Comparison of ENCODE assay signal across 10 cellular contexts in the genomic region with DNA sequence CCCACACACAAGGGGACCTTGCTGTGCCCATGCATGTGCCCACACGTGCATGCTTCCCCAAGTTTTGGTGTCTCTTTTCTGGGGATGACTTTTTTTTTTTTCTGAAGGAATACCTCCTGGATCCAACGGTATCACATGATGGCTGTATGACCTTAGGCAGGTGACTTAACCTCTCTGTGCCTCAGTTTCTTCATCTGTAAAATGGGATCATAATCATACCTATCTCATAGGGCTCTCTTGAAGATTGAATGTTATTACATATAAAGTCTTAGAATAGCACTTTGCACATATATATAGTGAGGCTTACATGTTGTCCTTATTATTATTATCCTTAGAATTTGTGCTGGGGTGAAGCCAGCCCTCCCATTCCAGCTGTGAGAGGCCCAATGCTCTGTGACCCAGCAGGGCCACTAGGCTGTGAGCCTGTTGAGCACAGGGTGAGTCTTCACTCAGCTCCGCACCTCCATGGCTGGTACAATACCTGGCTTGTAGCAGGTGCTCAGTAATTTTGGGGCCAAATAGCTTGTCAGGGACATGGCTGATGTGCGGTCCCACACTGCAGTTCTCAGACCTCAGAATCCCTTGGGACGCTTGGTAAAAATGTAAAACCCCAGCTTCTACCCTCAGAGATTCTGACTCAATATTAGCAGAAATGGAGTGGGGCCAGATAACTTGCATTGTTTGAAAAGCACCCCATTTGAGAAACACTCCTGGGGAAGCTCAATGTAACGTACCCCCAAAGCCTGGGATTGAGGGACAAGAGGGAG. TPM values are rescaled to one million over a fixed set of nuclear protein-coding genes. Genes with fewer than 3 reads are reported as not detected.
"Had no signal": no experiment of that assay in that cellular context is flagged by ENCODE, and none has a peak within 500 bp of the region (broad histone marks: within the 10 kb centered on the region; RNA-seq: fewer than 3 reads in every experiment).

No MANE protein-coding gene starts in this region.

- H2AFZ ChIP-seq: neural progenitor cell had no signal

- H3K9me3 ChIP-seq: ascending aorta, ovary had no signal

- DNase-seq: activated CD4-positive, alpha-beta T cell treated with anti-CD3 and anti-CD28 coated beads for 4 hours; hippocampal formation; kidney glomerular epithelial cell; T-helper 17 cell; trophoblast cell had no signal

- H3K36me3 ChIP-seq: ascending aorta, neural progenitor cell, ovary had no signal

- H3K9ac ChIP-seq: neural progenitor cell had no signal

- H3K4me3 ChIP-seq: neural progenitor cell, ovary had no signal

- H3K27ac ChIP-seq: neural progenitor cell had no signal

- H3K4me2 ChIP-seq: neural progenitor cell had no signal

- H3K27me3 ChIP-seq: ascending aorta, neural progenitor cell, ovary had no signal

RNA-seq across cellular contexts. Expression of a gene that starts 20.6 kb away (rescaled TPM):
- total RNA-seq: activated CD4-positive, alpha-beta memory T cell treated with anti-CD3 and anti-CD28 coated beads, Interleukin-2, amount 10 ng/mL, durations not matched to agents 7 days and 5 days; bronchial epithelial cell; T-helper 17 cell had no signal
